Comparison of ENCODE assay signal across 19 cellular contexts in the genomic region with DNA sequence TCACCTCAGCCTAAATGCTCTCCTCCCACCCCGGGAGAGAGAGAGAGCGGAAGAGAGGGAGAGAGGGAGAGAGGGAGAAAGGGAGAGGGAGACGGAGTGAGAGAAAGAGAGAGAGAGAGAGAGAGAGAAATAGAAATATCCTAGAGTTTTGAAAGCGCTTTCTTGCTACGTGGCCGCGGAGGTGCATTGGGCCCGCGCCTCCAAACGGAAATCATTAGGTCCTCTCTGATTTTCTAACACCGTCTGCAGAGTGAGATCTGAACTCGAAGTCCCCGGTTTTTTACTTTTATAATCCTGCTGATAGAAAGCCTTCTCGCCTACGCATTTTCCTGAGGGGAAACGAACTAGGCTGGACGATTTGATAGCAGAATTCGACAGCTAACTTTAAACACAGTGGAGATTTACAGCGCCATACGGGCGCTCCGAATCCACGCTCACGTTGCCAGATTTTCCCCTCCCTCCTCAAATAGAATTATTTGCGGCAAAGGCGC. TPM values are rescaled to one million over a fixed set of nuclear protein-coding genes. Genes with fewer than 3 reads are reported as not detected.
DNase-seq lines count a peak whose midpoint lies in the region; ATAC-seq and TF ChIP-seq lines count a peak whose summit lies in the region.
"Had no signal": no experiment of that assay in that cellular context is flagged by ENCODE, and none has a peak within 500 bp of the region (broad histone marks: within the 10 kb centered on the region; RNA-seq: fewer than 3 reads in every experiment).

No MANE protein-coding gene starts in this region.

- peaks cover 97% of the 10 kb centered on the region for H3K27me3 Mint-ChIP-seq in activated naive CD4-positive, alpha-beta T cell treated with anti-CD3 and anti-CD28 coated beads, Interleukin-2, amount 10 ng/mL, durations not matched to agents 7 days and 5 days
- H3K27me3 Mint-ChIP-seq in activated naive CD4-positive, alpha-beta T cell treated with anti-CD3 and anti-CD28 coated beads for 36 hours (ENCODE audit: low read depth): peaks cover 86% of the 10 kb centered on the region

- H3K36me3 Mint-ChIP-seq in activated naive CD4-positive, alpha-beta T cell treated with anti-CD3 and anti-CD28 coated beads, Interleukin-2, amount 10 ng/mL, durations not matched to agents 7 days and 5 days: peaks cover 16% of the 10 kb centered on the region
- H3K36me3 Mint-ChIP-seq in activated naive CD4-positive, alpha-beta T cell treated with anti-CD3 and anti-CD28 coated beads for 36 hours (ENCODE audit: low read depth): peaks cover 10% of the 10 kb centered on the region
- peaks cover 48% of the 10 kb centered on the region for H3K36me3 Mint-ChIP-seq in stimulated activated effector memory CD8-positive, alpha-beta T cell treated with anti-CD3 and anti-CD28 coated beads, Interleukin-12 subunit alpha, Interleukin-12 subunit beta, amount 100 ng/mL, for 72 hours

- H2AFZ ChIP-seq in smooth muscle cell (ENCODE audit: low read depth): peak overlapping the region; percentile 43

- no peak for ATAC-seq in stimulated activated effector memory CD8-positive, alpha-beta T cell treated with anti-CD3 and anti-CD28 coated beads, Interleukin-12 subunit alpha, Interleukin-12 subunit beta, amount 100 ng/mL, for 72 hours
- ATAC-seq in HG03432 (IDR thresholded peaks at IDR 0.05; ENCODE audit: unreplicated experiment): no peak
- ATAC-seq: activated CD4-positive, alpha-beta T cell treated with anti-CD3 and anti-CD28 coated beads for 36 hours had no signal

- H3K27me3 ChIP-seq in HUES6 (ENCODE audit: control insufficient read depth, insufficient read depth, low read length): peaks cover 96% of the 10 kb centered on the region
- H3K27me3 ChIP-seq in smooth muscle cell (ENCODE audit: low read depth): peaks cover 97% of the 10 kb centered on the region

- under 1% methylated on average over 26 of the region's 26 CpGs for WGBS in smooth muscle cell (ENCODE audit: low lambda C conversion rate)

- no peak for TF ChIP-seq CTCF in smooth muscle cell (IDR thresholded peaks at IDR 0.05; ENCODE audit: borderline replicate concordance, insufficient read depth, poor library complexity, severe bottlenecking)

- H3K27ac Mint-ChIP-seq in activated naive CD4-positive, alpha-beta T cell treated with anti-CD3 and anti-CD28 coated beads, Interleukin-2, amount 10 ng/mL, durations not matched to agents 7 days and 5 days: peak overlapping the region; percentile 60
- H3K27ac Mint-ChIP-seq in activated naive CD4-positive, alpha-beta T cell treated with anti-CD3 and anti-CD28 coated beads for 36 hours: no peak overlapping the region
- no peak overlapping the region for H3K27ac Mint-ChIP-seq in stimulated activated effector memory CD8-positive, alpha-beta T cell treated with anti-CD3 and anti-CD28 coated beads, Interleukin-12 subunit alpha, Interleukin-12 subunit beta, amount 100 ng/mL, for 72 hours
- H3K27ac Mint-ChIP-seq: activated CD4-positive, alpha-beta T cell treated with anti-CD3 and anti-CD28 coated beads for 36 hours had no signal

- no peaks in the 10 kb centered on the region for H4K20me1 ChIP-seq in smooth muscle cell (ENCODE audit: low read depth)

- intact Hi-C loops in activated naive CD4-positive, alpha-beta T cell treated with anti-CD3 and anti-CD28 coated beads for 36 hours (cut with micrococcal nuclease): loop anchor here (5.0 kb wide), 1 partner anchor 38 kb away; a partner anchor contains a TSS

- H3K4me3 ChIP-seq in HUES6 (ENCODE audit: low read depth, low read length) (peak overlapping the region; percentile 56), smooth muscle cell (peak overlapping the region; percentile 44)
- H3K4me3 ChIP-seq: BLaER1 treated with 17β-estradiol and CSF1 and Interleukin-3, amounts not matched to agents 10 nM and 100 nM; right atrium auricular region; tibial artery had no signal

- H3K27ac ChIP-seq in HUES6 (ENCODE audit: low read depth, low read length) (no peak overlapping the region), smooth muscle cell (ENCODE audit: low read depth) (no peak overlapping the region)
- H3K27ac ChIP-seq: BLaER1 treated with 17β-estradiol and CSF1 and Interleukin-3, amounts not matched to agents 10 nM and 100 nM; epithelial cell of prostate; right atrium auricular region; tibial artery had no signal

- H3K9me3 ChIP-seq in HUES6 (ENCODE audit: control insufficient read depth, insufficient read depth, low read depth, low read length) (no peaks in the 10 kb centered on the region), smooth muscle cell (replicated peaks; ENCODE audit: low read depth) (no peaks in the 10 kb centered on the region)
- H3K9me3 ChIP-seq: right atrium auricular region had no signal

- no peaks in the 10 kb centered on the region for H3K79me2 ChIP-seq in smooth muscle cell (ENCODE audit: low read depth)

- peaks cover 45% of the 10 kb centered on the region for H3K4me1 ChIP-seq in HUES6 (ENCODE audit: control insufficient read depth, insufficient read depth, low read length)
- H3K4me1 ChIP-seq in smooth muscle cell (ENCODE audit: low read depth): peaks cover 27% of the 10 kb centered on the region

- H3F3A ChIP-seq in smooth muscle cell (ENCODE audit: low read depth): no peaks in the 10 kb centered on the region

- DNase-seq in activated naive CD4-positive, alpha-beta T cell treated with anti-CD3 and anti-CD28 coated beads, Interleukin-2, amount 10 ng/mL, durations not matched to agents 7 days and 5 days: no peak
- no peak for DNase-seq in activated naive CD4-positive, alpha-beta T cell treated with anti-CD3 and anti-CD28 coated beads for 36 hours
- peak; percentile 40 for DNase-seq in ecto neural progenitor cell (ENCODE audit: low spot score)
- no peak for DNase-seq in smooth muscle cell (lab: John Stamatoyannopoulos, UW; ENCODE audit: unreplicated experiment)
- DNase-seq in NOMO-1 treated with DMSO at 0.1 percent for 48 hours (lab: John Stamatoyannopoulos, UW; ENCODE audit: unreplicated experiment): no peak
- no peak for DNase-seq in stimulated activated effector memory CD8-positive, alpha-beta T cell treated with anti-CD3 and anti-CD28 coated beads, Interleukin-12 subunit alpha, Interleukin-12 subunit beta, amount 100 ng/mL, for 72 hours (ENCODE audit: low spot score in 2 of 2)
- DNase-seq: activated CD4-positive, alpha-beta T cell treated with anti-CD3 and anti-CD28 coated beads for 36 hours; activated gamma-delta T cell; caudate nucleus; GOT3; KG1 had no signal

- H3K9me3 Mint-ChIP-seq in activated naive CD4-positive, alpha-beta T cell treated with anti-CD3 and anti-CD28 coated beads, Interleukin-2, amount 10 ng/mL, durations not matched to agents 7 days and 5 days: peaks cover 7% of the 10 kb centered on the region
- peaks cover 12% of the 10 kb centered on the region for H3K9me3 Mint-ChIP-seq in activated naive CD4-positive, alpha-beta T cell treated with anti-CD3 and anti-CD28 coated beads for 36 hours
- no peaks in the 10 kb centered on the region for H3K9me3 Mint-ChIP-seq in stimulated activated effector memory CD8-positive, alpha-beta T cell treated with anti-CD3 and anti-CD28 coated beads, Interleukin-12 subunit alpha, Interleukin-12 subunit beta, amount 100 ng/mL, for 72 hours

- H3K9ac ChIP-seq in HUES6 (ENCODE audit: low read length) (no peak overlapping the region), smooth muscle cell (ENCODE audit: low read depth) (no peak overlapping the region)
- H3K9ac ChIP-seq: BLaER1 treated with 17β-estradiol and CSF1 and Interleukin-3, amounts not matched to agents 10 nM and 100 nM had no signal

- H3K4me2 ChIP-seq in smooth muscle cell: peak overlapping the region; percentile 82

- no peaks in the 10 kb centered on the region for H3K36me3 ChIP-seq in HUES6 (ENCODE audit: control insufficient read depth, insufficient read depth, low read length)
- no peaks in the 10 kb centered on the region for H3K36me3 ChIP-seq in smooth muscle cell (ENCODE audit: low read depth)
- H3K36me3 ChIP-seq: right atrium auricular region, tibial artery had no signal

- CTCF ChIA-PET in activated naive CD4-positive, alpha-beta T cell treated with anti-CD3 and anti-CD28 coated beads, Interleukin-2, amount 10 ng/mL, durations not matched to agents 7 days and 5 days (lab: Charles Lee): interaction anchor here (0.7 to 1.4 kb wide), 2 partner anchors 36 to 74 kb away, joined by 3 read pairs; no protein-coding TSS in a partner anchor
- CTCF ChIA-PET in activated naive CD4-positive, alpha-beta T cell treated with anti-CD3 and anti-CD28 coated beads for 36 hours (lab: Charles Lee): interaction anchor here (1.3 to 2.4 kb wide), 2 partner anchors 12 to 13 kb away, joined by 3 to 7 read pairs; no protein-coding TSS in a partner anchor

- no peak overlapping the region for H3K4me3 Mint-ChIP-seq in activated naive CD4-positive, alpha-beta T cell treated with anti-CD3 and anti-CD28 coated beads, Interleukin-2, amount 10 ng/mL, durations not matched to agents 7 days and 5 days
- no peak overlapping the region for H3K4me3 Mint-ChIP-seq in activated naive CD4-positive, alpha-beta T cell treated with anti-CD3 and anti-CD28 coated beads for 36 hours
- H3K4me3 Mint-ChIP-seq in stimulated activated effector memory CD8-positive, alpha-beta T cell treated with anti-CD3 and anti-CD28 coated beads, Interleukin-12 subunit alpha, Interleukin-12 subunit beta, amount 100 ng/mL, for 72 hours: no peak overlapping the region
- H3K4me3 Mint-ChIP-seq: activated CD4-positive, alpha-beta T cell treated with anti-CD3 and anti-CD28 coated beads for 36 hours had no signal

- peaks cover 7% of the 10 kb centered on the region for H3K4me1 Mint-ChIP-seq in activated naive CD4-positive, alpha-beta T cell treated with anti-CD3 and anti-CD28 coated beads, Interleukin-2, amount 10 ng/mL, durations not matched to agents 7 days and 5 days
- peaks cover 10% of the 10 kb centered on the region for H3K4me1 Mint-ChIP-seq in activated naive CD4-positive, alpha-beta T cell treated with anti-CD3 and anti-CD28 coated beads for 36 hours (ENCODE audit: low read depth)
- peaks cover 7% of the 10 kb centered on the region for H3K4me1 Mint-ChIP-seq in stimulated activated effector memory CD8-positive, alpha-beta T cell treated with anti-CD3 and anti-CD28 coated beads, Interleukin-12 subunit alpha, Interleukin-12 subunit beta, amount 100 ng/mL, for 72 hours

RNA-seq across cellular contexts. Expression of a gene that starts 0.9 kb away (rescaled TPM):
- not detected for total RNA-seq in activated naive CD4-positive, alpha-beta T cell treated with anti-CD3 and anti-CD28 coated beads for 36 hours
- 0.04 TPM in 1 of 2 replicates, not detected in the other for total RNA-seq in smooth muscle cell
- not detected in 2 replicates for polyA plus RNA-seq in smooth muscle cell
- total RNA-seq: activated CD4-positive, alpha-beta T cell treated with anti-CD3 and anti-CD28 coated beads for 36 hours; kidney; right atrium auricular region; T-helper 1 cell treated with Interleukin-12 subunit alpha and Interleukin-12 subunit beta and Interleukin-4 antibody, amounts not matched to agents 30 ng/mL and 1 ng/mL, for 36 hours had no signal

RNA-seq across cellular contexts. Expression of a gene that starts 7.8 kb away (rescaled TPM):
- not detected for total RNA-seq in activated naive CD4-positive, alpha-beta T cell treated with anti-CD3 and anti-CD28 coated beads for 36 hours
- total RNA-seq in smooth muscle cell: 0.31 and 1.9 TPM in 2 replicates
- 0.45 and 1.9 TPM in 2 replicates for polyA plus RNA-seq in smooth muscle cell
- total RNA-seq: activated CD4-positive, alpha-beta T cell treated with anti-CD3 and anti-CD28 coated beads for 36 hours; kidney; right atrium auricular region; T-helper 1 cell treated with Interleukin-12 subunit alpha and Interleukin-12 subunit beta and Interleukin-4 antibody, amounts not matched to agents 30 ng/mL and 1 ng/mL, for 36 hours had no signal

RNA-seq across cellular contexts. Expression of a gene that starts 14.9 kb away (rescaled TPM):
- total RNA-seq in activated naive CD4-positive, alpha-beta T cell treated with anti-CD3 and anti-CD28 coated beads for 36 hours: not detected
- 0.54 TPM in 1 of 2 replicates, not detected in the other for total RNA-seq in smooth muscle cell
- polyA plus RNA-seq in smooth muscle cell: not detected in 2 replicates
- total RNA-seq: activated CD4-positive, alpha-beta T cell treated with anti-CD3 and anti-CD28 coated beads for 36 hours; kidney; right atrium auricular region; T-helper 1 cell treated with Interleukin-12 subunit alpha and Interleukin-12 subunit beta and Interleukin-4 antibody, amounts not matched to agents 30 ng/mL and 1 ng/mL, for 36 hours had no signal

RNA-seq across cellular contexts. Expression of a gene that starts 22.4 kb away (rescaled TPM):
- not detected for total RNA-seq in activated naive CD4-positive, alpha-beta T cell treated with anti-CD3 and anti-CD28 coated beads for 36 hours
- total RNA-seq in smooth muscle cell: 4.4 and 9.8 TPM in 2 replicates
- 7.9 and 9.0 TPM in 2 replicates for polyA plus RNA-seq in smooth muscle cell
- total RNA-seq: activated CD4-positive, alpha-beta T cell treated with anti-CD3 and anti-CD28 coated beads for 36 hours; right atrium auricular region; T-helper 1 cell treated with Interleukin-12 subunit alpha and Interleukin-12 subunit beta and Interleukin-4 antibody, amounts not matched to agents 30 ng/mL and 1 ng/mL, for 36 hours had no signal

RNA-seq across cellular contexts. Expression of a gene that starts 31.9 kb away (rescaled TPM):
- total RNA-seq in activated naive CD4-positive, alpha-beta T cell treated with anti-CD3 and anti-CD28 coated beads for 36 hours: not detected
- total RNA-seq in smooth muscle cell: 6.7 and 9.9 TPM in 2 replicates
- 10.6 and 11.4 TPM in 2 replicates for polyA plus RNA-seq in smooth muscle cell
- total RNA-seq: activated CD4-positive, alpha-beta T cell treated with anti-CD3 and anti-CD28 coated beads for 36 hours; right atrium auricular region; T-helper 1 cell treated with Interleukin-12 subunit alpha and Interleukin-12 subunit beta and Interleukin-4 antibody, amounts not matched to agents 30 ng/mL and 1 ng/mL, for 36 hours had no signal
